Comparison of ENCODE assay signal across 15 cellular contexts in the genomic region with DNA sequence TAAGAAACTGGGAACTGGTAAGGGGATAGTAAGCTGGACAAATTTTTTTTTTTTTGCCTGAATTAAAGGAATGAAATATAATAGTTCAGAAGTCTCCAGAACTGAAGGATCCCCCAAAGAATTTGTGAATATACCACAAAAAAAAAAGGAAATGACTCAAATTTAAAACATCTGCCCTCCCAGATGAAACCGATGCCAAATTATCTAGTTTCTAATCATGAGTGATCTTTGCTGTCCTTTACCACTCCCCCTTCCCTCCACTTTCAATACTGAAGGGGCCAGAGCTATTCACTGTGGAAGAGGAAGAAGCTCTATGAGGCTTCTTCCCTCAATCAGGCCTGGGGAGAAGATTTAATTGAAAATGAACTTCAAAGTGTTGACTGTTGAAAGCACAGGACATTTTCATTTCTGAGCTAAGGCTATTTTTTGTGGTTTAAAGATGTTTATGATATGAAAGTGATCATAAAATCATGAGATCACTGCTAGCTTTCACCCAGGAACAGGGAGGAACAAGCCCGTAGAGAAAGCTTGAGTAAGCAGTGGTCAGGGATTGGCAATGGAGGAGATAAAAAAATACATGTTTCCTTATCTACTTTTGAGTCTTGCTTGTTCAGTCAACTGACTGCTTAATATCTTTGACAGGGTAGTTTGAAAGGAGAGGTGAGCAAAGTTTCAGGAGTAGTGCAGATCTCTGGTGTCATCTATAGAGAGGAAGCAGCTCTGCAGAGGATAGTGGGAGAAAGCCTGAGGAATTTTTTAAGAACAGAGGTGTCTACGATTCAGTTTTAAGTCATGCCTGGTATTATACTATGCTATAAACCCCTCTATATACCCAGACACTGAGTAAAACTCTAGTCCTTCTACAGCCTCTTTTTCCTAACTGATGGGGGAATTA.
DNase-seq lines count a peak whose midpoint lies in the region; ATAC-seq, FAIRE-seq and TF ChIP-seq lines count a peak whose summit lies in the region.
"Had no signal": no experiment of that assay in that cellular context is flagged by ENCODE, and none has a peak within 500 bp of the region (broad histone marks: within the 10 kb centered on the region; RNA-seq: fewer than 3 reads in every experiment).

No MANE protein-coding gene starts in this region.

- ATAC-seq in GM18907 (IDR thresholded peaks at IDR 0.05; ENCODE audit: unreplicated experiment): no peak
- ATAC-seq: psoas muscle had no signal

- H3K4me3 ChIP-seq in BJ (ENCODE audit: low read depth, low read length): no peak overlapping the region
- H3K4me3 ChIP-seq in astrocyte of the spinal cord (ENCODE audit: low read depth, low read length): no peak overlapping the region
- H3K4me3 ChIP-seq in mesenchymal stem cell (ENCODE audit: insufficient read depth in 1 of 2, low read depth in 1 of 2, low read length in 2 of 2): peak overlapping the region in 1 of 2 experiments; percentile 52
- H3K4me3 ChIP-seq in mesendoderm (ENCODE audit: low read length): no peak overlapping the region
- H3K4me3 ChIP-seq: psoas muscle, testis had no signal

- no peak overlapping the region for H4K91ac ChIP-seq in mesenchymal stem cell (ENCODE audit: low read length)

- no peak overlapping the region for H3K27ac Mint-ChIP-seq in activated T-helper 1 cell treated with anti-CD3 and anti-CD28 coated beads, Interleukin-12 subunit alpha, Interleukin-12 subunit beta, Interleukin-2, Interleukin-4 antibody, amounts not matched to agents 30 ng/mL and 10 ng/mL and 1 ng/mL, durations not matched to agents 14 hours and 24 hours and 36 hours
- H3K27ac Mint-ChIP-seq: activated naive CD8-positive, alpha-beta T cell treated with anti-CD3 and anti-CD28 coated beads for 36 hours had no signal

- H3K9me3 Mint-ChIP-seq in activated T-helper 1 cell treated with anti-CD3 and anti-CD28 coated beads, Interleukin-12 subunit alpha, Interleukin-12 subunit beta, Interleukin-2, Interleukin-4 antibody, amounts not matched to agents 30 ng/mL and 10 ng/mL and 1 ng/mL, durations not matched to agents 14 hours and 24 hours and 36 hours: no peaks in the 10 kb centered on the region

- no peaks in the 10 kb centered on the region for H3K4me1 ChIP-seq in mesenchymal stem cell (ENCODE audit: control insufficient read depth, insufficient read depth, low read depth, low read length)
- H3K4me1 ChIP-seq in mesendoderm (ENCODE audit: control insufficient read depth, low read depth, low read length): no peaks in the 10 kb centered on the region
- H3K4me1 ChIP-seq: psoas muscle, testis had no signal

- H3K9ac ChIP-seq in mesenchymal stem cell (ENCODE audit: low read length) (peak overlapping the region; percentile 21), mesendoderm (ENCODE audit: low read length) (no peak overlapping the region)

- POLR2A ChIA-PET in BJ (lab: Charles Lee): interaction anchor here (0.6 kb wide), 1 partner anchor 1593 kb away, joined by 3 read pairs; no protein-coding TSS in a partner anchor

- intact Hi-C loops in activated T-helper 1 cell treated with anti-CD3 and anti-CD28 coated beads, Interleukin-12 subunit alpha, Interleukin-12 subunit beta, Interleukin-2, Interleukin-4 antibody, amounts not matched to agents 30 ng/mL and 10 ng/mL and 1 ng/mL, durations not matched to agents 14 hours and 24 hours and 36 hours (cut with micrococcal nuclease): no loop called here

- H3K18ac ChIP-seq in mesenchymal stem cell (ENCODE audit: low read depth in 1 of 2, low read length in 2 of 2) (no peak overlapping the region), mesendoderm (ENCODE audit: low read length) (no peak overlapping the region)

- TF ChIP-seq CTCF in BJ (IDR thresholded peaks at IDR 0.05; ENCODE audit: insufficient read depth, low read depth, low read length) (no peak), astrocyte of the spinal cord (IDR thresholded peaks at IDR 0.05; ENCODE audit: low read depth, low read length) (no peak)

- no peaks in the 10 kb centered on the region for H3K4me1 Mint-ChIP-seq in activated T-helper 1 cell treated with anti-CD3 and anti-CD28 coated beads, Interleukin-12 subunit alpha, Interleukin-12 subunit beta, Interleukin-2, Interleukin-4 antibody, amounts not matched to agents 30 ng/mL and 10 ng/mL and 1 ng/mL, durations not matched to agents 14 hours and 24 hours and 36 hours (ENCODE audit: low read depth)
- H3K4me1 Mint-ChIP-seq: activated naive CD8-positive, alpha-beta T cell treated with anti-CD3 and anti-CD28 coated beads for 36 hours had no signal

- no peak overlapping the region for H3K4me2 ChIP-seq in mesenchymal stem cell (ENCODE audit: low read length, poor library complexity, severe bottlenecking)
- no peak overlapping the region for H3K4me2 ChIP-seq in mesendoderm (ENCODE audit: low read length)

- FAIRE-seq in HTR-8/SVneo (lab: Jason Lieb, UNC): no peak

- H3K27ac ChIP-seq in mesenchymal stem cell (ENCODE audit: low read length, poor library complexity, severe bottlenecking) (no peak overlapping the region), mesendoderm (ENCODE audit: low read depth, low read length) (no peak overlapping the region)
- H3K27ac ChIP-seq: psoas muscle, testis had no signal

- no peaks in the 10 kb centered on the region for H3K36me3 ChIP-seq in BJ (ENCODE audit: control insufficient read depth, insufficient read depth, low read length)
- H3K36me3 ChIP-seq in mesenchymal stem cell (ENCODE audit: control insufficient read depth in 1 of 2, insufficient read depth in 2 of 2, low read depth in 1 of 2, low read length in 2 of 2): no peaks in the 10 kb centered on the region
- no peaks in the 10 kb centered on the region for H3K36me3 ChIP-seq in mesendoderm (ENCODE audit: control insufficient read depth, insufficient read depth, low read length)

- H2BK12ac ChIP-seq in mesenchymal stem cell (ENCODE audit: low read length in 2 of 2): no peak overlapping the region

- in situ Hi-C loops in astrocyte of the spinal cord (cut with HindIII; ENCODE audit: low sequenced_read_pairs): no loop called here

- H3K14ac ChIP-seq in mesenchymal stem cell (ENCODE audit: low read length in 2 of 2): no peak overlapping the region

- H3K4me3 Mint-ChIP-seq in activated T-helper 1 cell treated with anti-CD3 and anti-CD28 coated beads, Interleukin-12 subunit alpha, Interleukin-12 subunit beta, Interleukin-2, Interleukin-4 antibody, amounts not matched to agents 30 ng/mL and 10 ng/mL and 1 ng/mL, durations not matched to agents 14 hours and 24 hours and 36 hours: no peak overlapping the region
- H3K4me3 Mint-ChIP-seq: activated naive CD8-positive, alpha-beta T cell treated with anti-CD3 and anti-CD28 coated beads for 36 hours had no signal

- 74% methylated on average over 1 of the region's 3 CpGs for WGBS in mesenchymal stem cell
- no CpG with 5 or more reads among the region's 3 CpGs for WGBS in mesendoderm (ENCODE audit: extremely low coverage, insufficient coverage, low lambda C conversion rate)

- H2BK5ac ChIP-seq in mesenchymal stem cell (ENCODE audit: low read depth, low read length, poor library complexity, severe bottlenecking): no peak overlapping the region
- H2BK5ac ChIP-seq in mesendoderm (ENCODE audit: low read length): no peak overlapping the region

- H3K36me3 Mint-ChIP-seq in activated T-helper 1 cell treated with anti-CD3 and anti-CD28 coated beads, Interleukin-12 subunit alpha, Interleukin-12 subunit beta, Interleukin-2, Interleukin-4 antibody, amounts not matched to agents 30 ng/mL and 10 ng/mL and 1 ng/mL, durations not matched to agents 14 hours and 24 hours and 36 hours (ENCODE audit: low read depth): no peaks in the 10 kb centered on the region
- H3K36me3 Mint-ChIP-seq: activated naive CD8-positive, alpha-beta T cell treated with anti-CD3 and anti-CD28 coated beads for 36 hours had no signal

- H4K5ac ChIP-seq in mesendoderm (ENCODE audit: low read length): no peak overlapping the region

- H2AK5ac ChIP-seq in mesenchymal stem cell (ENCODE audit: low read length, severe bottlenecking): no peak overlapping the region
- H2AK5ac ChIP-seq in mesendoderm (ENCODE audit: low read length): no peak overlapping the region

- no peaks in the 10 kb centered on the region for H3K9me3 ChIP-seq in mesenchymal stem cell (ENCODE audit: control insufficient read depth, low read length)
- H3K9me3 ChIP-seq: psoas muscle, testis had no signal

- no peak overlapping the region for H3K23ac ChIP-seq in mesenchymal stem cell (ENCODE audit: low read length in 2 of 2)
- H3K23ac ChIP-seq in mesendoderm (ENCODE audit: low read length): no peak overlapping the region

- H4K8ac ChIP-seq in mesenchymal stem cell (ENCODE audit: low read length): no peak overlapping the region
- no peak overlapping the region for H4K8ac ChIP-seq in mesendoderm (ENCODE audit: low read depth, low read length)

- CTCF ChIA-PET in BJ (lab: Yijun Ruan, JAX): interaction anchor here (0.6 kb wide), 1 partner anchor 370 kb away, joined by 3 read pairs; no protein-coding TSS in a partner anchor

- H3K27me3 ChIP-seq in BJ (ENCODE audit: control insufficient read depth, insufficient read depth, low read length) (no peaks in the 10 kb centered on the region), mesenchymal stem cell (ENCODE audit: control insufficient read depth in 1 of 2, insufficient read depth in 1 of 2, low read length in 2 of 2) (no peaks in the 10 kb centered on the region), mesendoderm (ENCODE audit: insufficient read depth, low read length, poor library complexity) (no peaks in the 10 kb centered on the region)
- H3K27me3 ChIP-seq: testis had no signal

- H3K56ac ChIP-seq in mesendoderm (ENCODE audit: low read length): no peak overlapping the region

- DNase-seq in BJ (ENCODE audit: low read depth) (peak; percentile 7), HTR-8/SVneo (ENCODE audit: insufficient read length, low spot score) (peak; percentile 8), astrocyte of the spinal cord (ENCODE audit: low read depth, low spot score) (peak; percentile 57), mesenchymal stem cell (peak; percentile 6), DMS53 treated with DMSO at 0.1 percent for 48 hours (lab: John Stamatoyannopoulos, UW; ENCODE audit: unreplicated experiment) (no peak), mesendoderm (no peak)
- no peak for DNase-seq in activated T-helper 1 cell treated with anti-CD3 and anti-CD28 coated beads, Interleukin-12 subunit alpha, Interleukin-12 subunit beta, Interleukin-2, Interleukin-4 antibody, amounts not matched to agents 30 ng/mL and 10 ng/mL and 1 ng/mL, durations not matched to agents 14 hours and 24 hours and 36 hours (ENCODE audit: low spot score)
- DNase-seq: activated CD4-positive, alpha-beta T cell treated with anti-CD3 and anti-CD28 coated beads for 48 hours; activated naive CD8-positive, alpha-beta T cell treated with anti-CD3 and anti-CD28 coated beads for 36 hours; activated T-cell treated with anti-CD3 and anti-CD28 coated beads for 4 hours; NCI-H1417 treated with DMSO at 0.1 percent for 48 hours; psoas muscle; SIG-M5; testis had no signal

- H3K4ac ChIP-seq in mesenchymal stem cell (ENCODE audit: low read depth in 1 of 2, low read length in 2 of 2): no peak overlapping the region
- no peak overlapping the region for H3K4ac ChIP-seq in mesendoderm (ENCODE audit: low read depth, low read length)

- H3K79me1 ChIP-seq in mesenchymal stem cell (replicated peaks; ENCODE audit: low read length, poor library complexity, severe bottlenecking) (no peaks in the 10 kb centered on the region), mesendoderm (ENCODE audit: low read length) (no peaks in the 10 kb centered on the region)

- no peaks in the 10 kb centered on the region for H3K79me2 ChIP-seq in mesendoderm (ENCODE audit: control insufficient read depth, insufficient read depth, low read length)

- H2BK15ac ChIP-seq in mesenchymal stem cell (ENCODE audit: low read depth, poor library complexity, severe bottlenecking) (no peak overlapping the region), mesendoderm (replicated peaks; ENCODE audit: low read depth) (no peak overlapping the region)

- H3K27me3 Mint-ChIP-seq in activated T-helper 1 cell treated with anti-CD3 and anti-CD28 coated beads, Interleukin-12 subunit alpha, Interleukin-12 subunit beta, Interleukin-2, Interleukin-4 antibody, amounts not matched to agents 30 ng/mL and 10 ng/mL and 1 ng/mL, durations not matched to agents 14 hours and 24 hours and 36 hours (ENCODE audit: insufficient read depth): no peaks in the 10 kb centered on the region
- H3K27me3 Mint-ChIP-seq: activated naive CD8-positive, alpha-beta T cell treated with anti-CD3 and anti-CD28 coated beads for 36 hours had no signal

- no peak overlapping the region for H2AFZ ChIP-seq in mesenchymal stem cell (ENCODE audit: low read depth, low read length)

- H2BK120ac ChIP-seq in mesenchymal stem cell (ENCODE audit: low read depth, low read length) (no peak overlapping the region), mesendoderm (ENCODE audit: low read depth, low read length) (no peak overlapping the region)

Comparison
In these comparisons a context has a peak if more than half of its experiments do, and no peak if none do; other contexts are left out.
1. DNase-seq: peak in BJ (single experiment), HTR-8/SVneo (single experiment), astrocyte of the spinal cord (single experiment) and mesenchymal stem cell (single experiment); none in activated T-helper 1 cell treated with anti-CD3 and anti-CD28 coated beads, Interleukin-12 subunit alpha, Interleukin-12 subunit beta, Interleukin-2, Interleukin-4 antibody, amounts not matched to agents 30 ng/mL and 10 ng/mL and 1 ng/mL, durations not matched to agents 14 hours and 24 hours and 36 hours (single experiment), DMS53 treated with DMSO at 0.1 percent for 48 hours (single experiment) and mesendoderm (single experiment).